In genomic region chr3:152268501-152269422, GRCh38 we compare ENCODE assay signal across 1 cellular context.
A peak's percentile ranks its signal among the peaks of the same experiment; 100 is the strongest.
TF ChIP-seq lines count a peak whose summit lies in the region.

Gene MBNL1, plus strand, starts transcription at chr3:152268929. Its CDS starts 31,265 bp downstream, at chr3:152300194.

TF ChIP-seq in K562, 482 proteins besides CTCF, POLR2A, EP300 and RAD21 (continued from another document and continues in another):
- TF ChIP-seq ZHX1 (conservative IDR thresholded peaks at IDR 0.05; ENCODE audit: low read length) (no peak), DDX20 (tag; IDR thresholded peaks at IDR 0.05; ENCODE audit: low read depth) (no peak), CTBP1 (IDR thresholded peaks at IDR 0.05; ENCODE audit: borderline replicate concordance) (0 out of 2 replicates have a peak, but pooled peaks have one; percentile 8), DLX4 (CRISPR knock-in tag; IDR thresholded peaks at IDR 0.05) (no peak), UBTF (IDR thresholded peaks at IDR 0.05; ENCODE audit: borderline replicate concordance in 1 of 2, low read depth in 2 of 2, low read length in 2 of 2) (peak; percentile 83 to 99), ZSCAN29 (IDR thresholded peaks at IDR 0.05) (no peak), ZNF707 (CRISPR knock-in tag; conservative IDR thresholded peaks at IDR 0.05) (no peak), RBFOX2 (IDR thresholded peaks at IDR 0.05; ENCODE audit: low read depth, low read length) (peak; percentile 97), POLR3G (IDR thresholded peaks at IDR 0.05; ENCODE audit: extremely low read depth, insufficient read length, insufficient replicate concordance) (no peak), BMI1 (IDR thresholded peaks at IDR 0.05; ENCODE audit: low read length) (no peak), SIN3B (IDR thresholded peaks at IDR 0.05; ENCODE audit: low read depth) (no peak), ZNF511 (CRISPR knock-in tag; IDR thresholded peaks at IDR 0.05) (peak; percentile 63; the same call in 1 of the 2 replicates), FOXA3 (CRISPR knock-in tag; conservative IDR thresholded peaks at IDR 0.05 in 1 of 2, IDR thresholded peaks at IDR 0.05 in 1 of 2) (no peak), SNAPC5 (CRISPR knock-in tag; IDR thresholded peaks at IDR 0.05) (no peak), IRF9 (tag; IDR thresholded peaks at IDR 0.05) (no peak), ZNF12 (CRISPR knock-in tag; IDR thresholded peaks at IDR 0.05) (no peak), ZMIZ1 (IDR thresholded peaks at IDR 0.05; ENCODE audit: low read depth in 2 of 2, low read length in 2 of 2) (no peak), BCOR (IDR thresholded peaks at IDR 0.05) (no peak), BRD4 (IDR thresholded peaks at IDR 0.05) (no peak; the same call in 1 of the 2 replicates), ZNF639 (CRISPR knock-in tag; conservative IDR thresholded peaks at IDR 0.05 in 1 of 2, IDR thresholded peaks at IDR 0.05 in 1 of 2) (peak in 1 of 2 experiments; percentile 53; a peak in 1 of 4 replicates), AFF4 (CRISPR knock-in tag; IDR thresholded peaks at IDR 0.05) (no peak), SMAD1 (IDR thresholded peaks at IDR 0.05; ENCODE audit: low read depth, low read length, partially characterized antibody) (no peak), NR4A1 (CRISPR knock-in tag; IDR thresholded peaks at IDR 0.05) (no peak), NR4A1 (tag; IDR thresholded peaks at IDR 0.05) (peak; percentile 40; the same call in 1 of the 2 replicates), RFX5 (IDR thresholded peaks at IDR 0.05; ENCODE audit: low read depth, low read length) (no peak), CXXC5 (CRISPR knock-in tag; IDR thresholded peaks at IDR 0.05) (peak; percentile 89), TAF7 (tag; IDR thresholded peaks at IDR 0.05) (peak; percentile 84), ETV6 (IDR thresholded peaks at IDR 0.05; ENCODE audit: borderline replicate concordance in 1 of 2, low read depth in 2 of 2, low read length in 1 of 2) (no peak), ETV6 (CRISPR knock-in tag; IDR thresholded peaks at IDR 0.05; ENCODE audit: borderline replicate concordance) (peak; percentile 46; the same call in 1 of the 2 replicates), GATAD2B (IDR thresholded peaks at IDR 0.05; ENCODE audit: borderline replicate concordance) (0 out of 2 replicates have a peak, but pooled peaks have one; percentile 24), ZNF644 (tag; IDR thresholded peaks at IDR 0.05; ENCODE audit: low read depth) (no peak)
